Comparison of ENCODE assay signal across 36 cellular contexts in genomic region chr2:168237741-168238140, GRCh38. TPM values are rescaled to one million over a fixed set of nuclear protein-coding genes. Genes with fewer than 3 reads are reported as not detected.
DNase-seq lines count a peak whose midpoint lies in the region; ATAC-seq and TF ChIP-seq lines count a peak whose summit lies in the region.
"Had no signal": no experiment of that assay in that cellular context is flagged by ENCODE, and none has a peak within 500 bp of the region (broad histone marks: within the 10 kb centered on the region; RNA-seq: fewer than 3 reads in every experiment).

No MANE protein-coding gene starts in this region.

- H3K9me3 Mint-ChIP-seq in activated T-helper 2 cell treated with anti-CD3 and anti-CD28 coated beads, Interferon-gamma antibody, Interleukin-2, Interleukin-4, amounts not matched to agents 10 μg/mL and 5 μg/mL and 100 μg/mL, durations not matched to agents 14 hours and 24 hours and 36 hours: peaks cover 4% of the 10 kb centered on the region
- H3K9me3 Mint-ChIP-seq in stimulated activated effector memory CD8-positive, alpha-beta T cell treated with anti-CD3 and anti-CD28 coated beads, Interleukin-12 subunit alpha, Interleukin-12 subunit beta, amount 100 ng/mL, for 72 hours: no peaks in the 10 kb centered on the region
- H3K9me3 Mint-ChIP-seq: activated CD4-positive, alpha-beta T cell treated with anti-CD3 and anti-CD28 coated beads, Interleukin-2, amount 10 ng/mL, durations not matched to agents 7 days and 5 days; activated T-cell treated with anti-CD3 and anti-CD28 coated beads, Interleukin-2, amount 50 U/mL, for 4 hours; CD4-positive, alpha-beta T cell; natural killer cell had no signal

- H3K27ac Mint-ChIP-seq in activated T-helper 2 cell treated with anti-CD3 and anti-CD28 coated beads, Interferon-gamma antibody, Interleukin-2, Interleukin-4, amounts not matched to agents 10 μg/mL and 5 μg/mL and 100 μg/mL, durations not matched to agents 14 hours and 24 hours and 36 hours: peak overlapping the region; percentile 4
- peak overlapping the region; percentile 4 for H3K27ac Mint-ChIP-seq in stimulated activated effector memory CD8-positive, alpha-beta T cell treated with anti-CD3 and anti-CD28 coated beads, Interleukin-12 subunit alpha, Interleukin-12 subunit beta, amount 100 ng/mL, for 72 hours
- H3K27ac Mint-ChIP-seq: activated CD4-positive, alpha-beta T cell treated with anti-CD3 and anti-CD28 coated beads, Interleukin-2, amount 10 ng/mL, durations not matched to agents 7 days and 5 days; activated CD8-positive, alpha-beta memory T cell treated with anti-CD3 and anti-CD28 coated beads, Interleukin-2, amount 10 ng/mL, durations not matched to agents 7 days and 5 days; activated naive CD4-positive, alpha-beta T cell treated with anti-CD3 and anti-CD28 coated beads, Interleukin-2, amount 10 ng/mL, durations not matched to agents 7 days and 5 days; CD4-positive, alpha-beta T cell had no signal

- H2AFZ ChIP-seq in mammary epithelial cell (ENCODE audit: low read depth, low read length): no peak overlapping the region
- H2AFZ ChIP-seq in SK-N-SH (ENCODE audit: low read depth): no peak overlapping the region

- H3K27me3 Mint-ChIP-seq in activated T-helper 2 cell treated with anti-CD3 and anti-CD28 coated beads, Interferon-gamma antibody, Interleukin-2, Interleukin-4, amounts not matched to agents 10 μg/mL and 5 μg/mL and 100 μg/mL, durations not matched to agents 14 hours and 24 hours and 36 hours (ENCODE audit: low read depth): no peaks in the 10 kb centered on the region
- H3K27me3 Mint-ChIP-seq: activated CD4-positive, alpha-beta T cell treated with anti-CD3 and anti-CD28 coated beads, Interleukin-2, amount 10 ng/mL, durations not matched to agents 7 days and 5 days; activated CD8-positive, alpha-beta memory T cell treated with anti-CD3 and anti-CD28 coated beads, Interleukin-2, amount 10 ng/mL, durations not matched to agents 7 days and 5 days; activated naive CD4-positive, alpha-beta T cell treated with anti-CD3 and anti-CD28 coated beads, Interleukin-2, amount 10 ng/mL, durations not matched to agents 7 days and 5 days; CD4-positive, alpha-beta T cell had no signal

- H3F3A ChIP-seq in SK-N-SH (replicated peaks; ENCODE audit: insufficient read depth): peaks cover 16% of the 10 kb centered on the region

- H3K36me3 Mint-ChIP-seq in activated T-helper 2 cell treated with anti-CD3 and anti-CD28 coated beads, Interferon-gamma antibody, Interleukin-2, Interleukin-4, amounts not matched to agents 10 μg/mL and 5 μg/mL and 100 μg/mL, durations not matched to agents 14 hours and 24 hours and 36 hours (ENCODE audit: low read depth): peaks cover 38% of the 10 kb centered on the region
- H3K36me3 Mint-ChIP-seq in stimulated activated effector memory CD8-positive, alpha-beta T cell treated with anti-CD3 and anti-CD28 coated beads, Interleukin-12 subunit alpha, Interleukin-12 subunit beta, amount 100 ng/mL, for 72 hours: peaks cover 6% of the 10 kb centered on the region
- H3K36me3 Mint-ChIP-seq: natural killer cell had no signal

- H3K79me2 ChIP-seq in mammary epithelial cell (ENCODE audit: insufficient read depth, low read length) (peaks cover 70% of the 10 kb centered on the region), SK-N-SH (ENCODE audit: insufficient read depth) (peaks cover 89% of the 10 kb centered on the region)

- H3K4me2 ChIP-seq in mammary epithelial cell (ENCODE audit: insufficient read depth, low read depth, low read length) (no peak overlapping the region), SK-N-SH (no peak overlapping the region)
- H3K4me2 ChIP-seq: A549 had no signal

- H3K4me1 ChIP-seq in mammary epithelial cell (ENCODE audit: insufficient read depth, low read length) (peaks cover 16% of the 10 kb centered on the region), breast epithelium (no peaks in the 10 kb centered on the region), SK-N-SH (ENCODE audit: control insufficient read depth in 1 of 2, insufficient read depth in 2 of 2, low read depth in 1 of 2, low read length in 1 of 2) (peaks cover 14 to 29% of the 10 kb centered on the region in 2 experiments; a peak in 2 of 4 replicates)
- H3K4me1 ChIP-seq: lower lobe of right lung, SJCRH30 had no signal

- peaks cover 28% of the 10 kb centered on the region for H3K4me1 Mint-ChIP-seq in activated T-helper 2 cell treated with anti-CD3 and anti-CD28 coated beads, Interferon-gamma antibody, Interleukin-2, Interleukin-4, amounts not matched to agents 10 μg/mL and 5 μg/mL and 100 μg/mL, durations not matched to agents 14 hours and 24 hours and 36 hours (ENCODE audit: low read depth)
- peaks cover 15% of the 10 kb centered on the region for H3K4me1 Mint-ChIP-seq in stimulated activated effector memory CD8-positive, alpha-beta T cell treated with anti-CD3 and anti-CD28 coated beads, Interleukin-12 subunit alpha, Interleukin-12 subunit beta, amount 100 ng/mL, for 72 hours

- in situ Hi-C loops in mammary epithelial cell (cut with MboI; ENCODE audit: low sequenced_read_pairs in 2 of 2): no loop called here

- POLR2A ChIA-PET in SK-N-SH (lab: Yijun Ruan, JAX): no interaction called here

- intact Hi-C loops in mammary epithelial cell (cut with micrococcal nuclease): no loop called here
- intact Hi-C loops in breast epithelium (cut with DNase I; ENCODE audit: low total_unique reads): no loop called here
- intact Hi-C loops in activated T-helper 2 cell treated with anti-CD3 and anti-CD28 coated beads, Interferon-gamma antibody, Interleukin-2, Interleukin-4, amounts not matched to agents 10 μg/mL and 5 μg/mL and 100 μg/mL, durations not matched to agents 14 hours and 24 hours and 36 hours (cut with micrococcal nuclease): no loop called here

- DNase-seq in mammary epithelial cell (peak; percentile 28), breast epithelium (ENCODE audit: low spot score in 2 of 2) (no peak), fibroblast of peridontal ligament (ENCODE audit: extremely low read depth) (peak; percentile 52), SK-N-SH (no peak), SHP77 (lab: John Stamatoyannopoulos, UW) (no peak), NCI-H1436 (lab: John Stamatoyannopoulos, UW) (no peak)
- no peak for DNase-seq in activated T-helper 2 cell treated with anti-CD3 and anti-CD28 coated beads, Interferon-gamma antibody, Interleukin-2, Interleukin-4, amounts not matched to agents 10 μg/mL and 5 μg/mL and 100 μg/mL, durations not matched to agents 14 hours and 24 hours and 36 hours (ENCODE audit: low spot score)
- DNase-seq in stimulated activated effector memory CD8-positive, alpha-beta T cell treated with anti-CD3 and anti-CD28 coated beads, Interleukin-12 subunit alpha, Interleukin-12 subunit beta, amount 100 ng/mL, for 72 hours (ENCODE audit: low spot score in 2 of 2): no peak
- DNase-seq: activated CD4-positive, alpha-beta T cell treated with anti-CD3 and anti-CD28 coated beads, Interleukin-2, amount 10 ng/mL, durations not matched to agents 7 days and 5 days; activated CD8-positive, alpha-beta memory T cell treated with anti-CD3 and anti-CD28 coated beads, Interleukin-2, amount 10 ng/mL, durations not matched to agents 7 days and 5 days; activated naive CD4-positive, alpha-beta T cell treated with anti-CD3 and anti-CD28 coated beads, Interleukin-2, amount 10 ng/mL, durations not matched to agents 7 days and 5 days; activated T-cell treated with anti-CD3 and anti-CD28 coated beads, Interleukin-2, amount 50 U/mL, for 4 hours; amniotic stem cell; brain microvascular endothelial cell; CD4-positive, alpha-beta T cell; effector CD4-positive, alpha-beta T cell; foreskin melanocyte; heart left ventricle; Kasumi-1; lower lobe of right lung; mucosa of descending colon; MV-4-11; natural killer cell; NCI-H1436 treated with DMSO at 0.1 percent for 48 hours; NCI-H2081 treated with DMSO at 0.1 percent for 48 hours; NCI-H345; nucleus accumbens; SJCRH30; stimulated activated CD4-positive, alpha-beta T cell treated with anti-CD3 and anti-CD28 coated beads, Interleukin-12 subunit alpha, Interleukin-12 subunit beta, amount 100 ng/mL, for 4 hours; stimulated activated CD4-positive, alpha-beta T cell treated with anti-CD3 and anti-CD28 coated beads, Interleukin-2, amount 100 ng/mL, for 48 hours; T1000; tibial artery had no signal

- dilution Hi-C loops in mammary epithelial cell (cut with HindIII; ENCODE audit: low sequenced_read_pairs): no loop called here

- H3K9me3 ChIP-seq in mammary epithelial cell (replicated peaks; ENCODE audit: insufficient read depth, low read length) (no peaks in the 10 kb centered on the region), breast epithelium (no peaks in the 10 kb centered on the region), SK-N-SH (no peaks in the 10 kb centered on the region)
- H3K9me3 ChIP-seq: A549, heart left ventricle, lower lobe of right lung, mucosa of descending colon, prostate gland, SJCRH30, tibial artery had no signal

- no peaks in the 10 kb centered on the region for H3K9me2 ChIP-seq in SK-N-SH

- H3K36me3 ChIP-seq in mammary epithelial cell (ENCODE audit: insufficient read depth, low read length) (no peaks in the 10 kb centered on the region), breast epithelium (no peaks in the 10 kb centered on the region), SK-N-SH (replicated peaks in 1 of 2; ENCODE audit: control insufficient read depth in 1 of 2, insufficient read depth in 2 of 2, low read length in 1 of 2) (no peaks in the 10 kb centered on the region)
- H3K36me3 ChIP-seq: brain microvascular endothelial cell, heart left ventricle, lower lobe of right lung, prostate gland, SJCRH30, tibial artery had no signal

- H3K4me3 Mint-ChIP-seq in activated T-helper 2 cell treated with anti-CD3 and anti-CD28 coated beads, Interferon-gamma antibody, Interleukin-2, Interleukin-4, amounts not matched to agents 10 μg/mL and 5 μg/mL and 100 μg/mL, durations not matched to agents 14 hours and 24 hours and 36 hours (ENCODE audit: low read depth): no peak overlapping the region
- no peak overlapping the region for H3K4me3 Mint-ChIP-seq in stimulated activated effector memory CD8-positive, alpha-beta T cell treated with anti-CD3 and anti-CD28 coated beads, Interleukin-12 subunit alpha, Interleukin-12 subunit beta, amount 100 ng/mL, for 72 hours
- H3K4me3 Mint-ChIP-seq: activated CD4-positive, alpha-beta T cell treated with anti-CD3 and anti-CD28 coated beads, Interleukin-2, amount 10 ng/mL, durations not matched to agents 7 days and 5 days; activated CD8-positive, alpha-beta memory T cell treated with anti-CD3 and anti-CD28 coated beads, Interleukin-2, amount 10 ng/mL, durations not matched to agents 7 days and 5 days; activated naive CD4-positive, alpha-beta T cell treated with anti-CD3 and anti-CD28 coated beads, Interleukin-2, amount 10 ng/mL, durations not matched to agents 7 days and 5 days; activated T-cell treated with anti-CD3 and anti-CD28 coated beads, Interleukin-2, amount 50 U/mL, for 4 hours; CD4-positive, alpha-beta T cell; natural killer cell had no signal

- H4K20me1 ChIP-seq in mammary epithelial cell (ENCODE audit: insufficient read depth, low read length) (no peaks in the 10 kb centered on the region), SK-N-SH (ENCODE audit: insufficient read depth) (peaks cover 33% of the 10 kb centered on the region)

- CTCF ChIA-PET in mammary epithelial cell (lab: Charles Lee; ENCODE audit: low non-redundant PET): no interaction called here
- CTCF ChIA-PET in SK-N-SH (lab: Yijun Ruan, JAX): no interaction called here

- TF ChIP-seq RAD21 in SK-N-SH (IDR thresholded peaks at IDR 0.05; ENCODE audit: low read length): no peak

- TF ChIP-seq POLR2A in breast epithelium (IDR thresholded peaks at IDR 0.05): no peak

- H3K4me3 ChIP-seq in mammary epithelial cell (replicated peaks in 1 of 3; ENCODE audit: insufficient read depth in 1 of 3, low read depth in 2 of 3, low read length in 3 of 3): no peak overlapping the region
- no peak overlapping the region for H3K4me3 ChIP-seq in breast epithelium
- H3K4me3 ChIP-seq in SK-N-SH (ENCODE audit: low read depth in 2 of 2, low read length in 1 of 2): no peak overlapping the region
- H3K4me3 ChIP-seq: A549, GM12878, heart left ventricle, lower lobe of right lung, mucosa of descending colon, prostate gland, SJCRH30, tibial artery had no signal

- no peak for TF ChIP-seq EP300 in SK-N-SH (IDR thresholded peaks at IDR 0.05; ENCODE audit: borderline replicate concordance in 1 of 2, low read depth in 1 of 2, low read length in 1 of 2)

- no peak for TF ChIP-seq CTCF in mammary epithelial cell (conservative IDR thresholded peaks at IDR 0.05 in 1 of 2, IDR thresholded peaks at IDR 0.05 in 1 of 2; ENCODE audit: extremely low read depth in 1 of 2, insufficient read depth in 1 of 2, low read depth in 1 of 2, low read length in 2 of 2)
- no peak for TF ChIP-seq CTCF in breast epithelium (IDR thresholded peaks at IDR 0.05)
- no peak for TF ChIP-seq CTCF in SK-N-SH (IDR thresholded peaks at IDR 0.05)

- H3K27me3 ChIP-seq in mammary epithelial cell (ENCODE audit: insufficient read depth, low read length) (no peaks in the 10 kb centered on the region), breast epithelium (no peaks in the 10 kb centered on the region), SK-N-SH (ENCODE audit: insufficient read depth) (no peaks in the 10 kb centered on the region)
- H3K27me3 ChIP-seq: brain microvascular endothelial cell, heart left ventricle, SJCRH30, tibial artery had no signal

- ATAC-seq in stimulated activated effector memory CD8-positive, alpha-beta T cell treated with anti-CD3 and anti-CD28 coated beads, Interleukin-12 subunit alpha, Interleukin-12 subunit beta, amount 100 ng/mL, for 72 hours: no peak
- ATAC-seq: A549; activated CD8-positive, alpha-beta memory T cell treated with anti-CD3 and anti-CD28 coated beads, Interleukin-2, amount 10 ng/mL, durations not matched to agents 7 days and 5 days; activated T-cell treated with anti-CD3 and anti-CD28 coated beads, Interleukin-2, amount 50 U/mL, for 4 hours; GM12878; heart left ventricle; lower lobe of right lung; mucosa of descending colon; natural killer cell; sciatic nerve had no signal

- 56% methylated on average over 1 of the region's 1 CpG for WGBS in mammary epithelial cell (ENCODE audit: low coverage, missing lambda C conversion rate)
- 72% methylated on average over 1 of the region's 1 CpG for WGBS in SK-N-SH (ENCODE audit: low lambda C conversion rate)

- H3K9ac ChIP-seq in mammary epithelial cell (ENCODE audit: insufficient read depth, low read length) (no peak overlapping the region), SK-N-SH (no peak overlapping the region)

- H3K27ac ChIP-seq in mammary epithelial cell (ENCODE audit: insufficient read depth, low read depth, low read length): no peak overlapping the region
- no peak overlapping the region for H3K27ac ChIP-seq in breast epithelium
- H3K27ac ChIP-seq in SK-N-SH (ENCODE audit: low read depth in 2 of 2, low read length in 1 of 2): peak overlapping the region in 1 of 2 experiments; percentile 14; a peak in 1 of 4 replicates
- H3K27ac ChIP-seq: A549, brain microvascular endothelial cell, heart left ventricle, lower lobe of right lung, prostate gland, SJCRH30, tibial artery had no signal

- no TSS peak for BruUV-seq in mammary epithelial cell (replicated peaks; lab: Mats Ljungman, UMichigan)

RNA-seq across cellular contexts. Expression of gene STK39, which starts 9.7 kb away (rescaled TPM):
- total RNA-seq in mammary epithelial cell (10 to 100 TPM; 24.8 to 33.7 TPM), breast epithelium (10 to 100 TPM; 16.4 to 22.9 (median 19.2) TPM)
- polyA plus RNA-seq in mammary epithelial cell (15.9 TPM), SK-N-SH (2012; rRNA removed) (9.6 and 12.3 TPM in 2 replicates)
- polyA minus RNA-seq in mammary epithelial cell: 8.4 TPM
- total RNA-seq in activated T-helper 2 cell treated with anti-CD3 and anti-CD28 coated beads, Interferon-gamma antibody, Interleukin-2, Interleukin-4, amounts not matched to agents 10 μg/mL and 5 μg/mL and 100 μg/mL, durations not matched to agents 14 hours and 24 hours and 36 hours: 46.0 and 46.3 TPM in 2 replicates
- polyA plus RNA-seq in SK-N-SH (2012; cell fraction: cytosol; rRNA removed): 15.1 and 20.5 TPM in 2 replicates
- polyA plus RNA-seq in SK-N-SH (2012; cell fraction: nucleus; rRNA removed): 4.0 and 8.4 TPM in 2 replicates

Comparison
In these comparisons a context has a peak if more than half of its experiments do, and no peak if none do; other contexts are left out.
1. DNase-seq: peak in mammary epithelial cell (single experiment) and fibroblast of peridontal ligament (single experiment); none in breast epithelium (0 of 2), activated T-helper 2 cell treated with anti-CD3 and anti-CD28 coated beads, Interferon-gamma antibody, Interleukin-2, Interleukin-4, amounts not matched to agents 10 μg/mL and 5 μg/mL and 100 μg/mL, durations not matched to agents 14 hours and 24 hours and 36 hours (single experiment), stimulated activated effector memory CD8-positive, alpha-beta T cell treated with anti-CD3 and anti-CD28 coated beads, Interleukin-12 subunit alpha, Interleukin-12 subunit beta, amount 100 ng/mL, for 72 hours (0 of 2), SK-N-SH (single experiment), SHP77 (0 of 2) and NCI-H1436 (single experiment).